Comparison of ENCODE assay signal across 17 cellular contexts in the genomic region with DNA sequence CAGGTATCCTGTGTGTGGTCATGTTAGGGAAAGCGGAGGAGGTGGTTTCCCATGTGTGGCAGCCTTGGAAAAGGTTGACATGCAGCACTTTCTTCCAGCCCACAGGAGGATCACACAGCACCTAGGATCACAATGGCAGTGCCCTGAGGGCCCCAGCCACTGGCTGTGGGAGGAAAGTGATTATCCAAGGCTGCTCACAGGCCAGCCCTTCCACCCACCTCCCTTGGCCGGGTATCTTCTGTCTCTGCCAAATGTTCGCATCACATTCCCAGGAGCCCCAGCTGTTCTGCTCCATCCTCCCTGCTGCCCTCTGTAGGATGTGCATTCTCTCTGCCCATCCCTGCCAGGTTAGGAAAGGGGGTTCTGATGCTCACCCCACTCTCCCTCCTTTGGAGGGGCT. TPM values are rescaled to one million over a fixed set of nuclear protein-coding genes. Genes with fewer than 3 reads are reported as not detected.
DNase-seq lines count a peak whose midpoint lies in the region; ATAC-seq and TF ChIP-seq lines count a peak whose summit lies in the region.
"Had no signal": no experiment of that assay in that cellular context is flagged by ENCODE, and none has a peak within 500 bp of the region (broad histone marks: within the 10 kb centered on the region; RNA-seq: fewer than 3 reads in every experiment).

No MANE protein-coding gene starts in this region.

- H3K36me3 Mint-ChIP-seq in nephron progenitor cell (ENCODE audit: low read depth): no peaks in the 10 kb centered on the region
- H3K36me3 Mint-ChIP-seq: stimulated activated naive B cell treated with anti-CD40 and anti-IgM and Interleukin-4, amounts not matched to agents 10 μg/mL and 1 μg/mL and 100 μg/mL, for 72 hours had no signal

- TF ChIP-seq CTCF in cardiac muscle cell (IDR thresholded peaks at IDR 0.05; ENCODE audit: low read depth, low read length) (peak; percentile 25), RWPE1 (conservative IDR thresholded peaks at IDR 0.05; ENCODE audit: low read depth) (no peak), fibroblast of mammary gland (conservative IDR thresholded peaks at IDR 0.05; ENCODE audit: control insufficient read depth, insufficient read depth, low read depth, low read length) (peak; percentile 19), nephron progenitor cell (IDR thresholded peaks at IDR 0.05) (no peak)

- H3K27ac ChIP-seq in cardiac muscle cell: no peak overlapping the region
- H3K27ac ChIP-seq in RWPE1: peak overlapping the region; percentile 53
- H3K27ac ChIP-seq: PC-9 had no signal

- DNase-seq in cardiac muscle cell (ENCODE audit: low read depth in 1 of 2, low spot score in 1 of 2): peak in 1 of 2 donors; percentile 35
- no peak for DNase-seq in left ventricle myocardium superior
- DNase-seq in RWPE1 (ENCODE audit: low spot score): no peak
- peak; percentile 52 for DNase-seq in fibroblast of mammary gland (ENCODE audit: low read depth)
- DNase-seq in superior temporal gyrus (ENCODE audit: extremely low spot score): peak; percentile 15
- DNase-seq in nephron progenitor cell: no peak
- no peak for DNase-seq in T-helper 1 cell
- DNase-seq: activated CD8-positive, alpha-beta T cell treated with anti-CD3 and anti-CD28 coated beads for 36 hours; activated naive CD4-positive, alpha-beta T cell treated with anti-CD3 and anti-CD28 coated beads for 36 hours; AML-193; KG1; NCI-H2029; stimulated activated CD4-positive, alpha-beta T cell treated with anti-CD3 and anti-CD28 coated beads, Interleukin-2, amount 100 ng/mL, for 48 hours; stimulated activated naive B cell treated with anti-CD40 and anti-IgM and Interleukin-4, amounts not matched to agents 10 μg/mL and 1 μg/mL and 100 μg/mL, for 72 hours had no signal

- ATAC-seq in left ventricle myocardium superior: no peak
- ATAC-seq in HG02840 (IDR thresholded peaks at IDR 0.05; ENCODE audit: low FRiP score, unreplicated experiment): no peak
- ATAC-seq: activated CD8-positive, alpha-beta T cell treated with anti-CD3 and anti-CD28 coated beads for 36 hours; stimulated activated naive B cell treated with anti-CD40 and anti-IgM and Interleukin-4, amounts not matched to agents 10 μg/mL and 1 μg/mL and 100 μg/mL, for 72 hours had no signal

- H3K36me3 ChIP-seq in cardiac muscle cell: no peaks in the 10 kb centered on the region

- no peak overlapping the region for H3K4me3 Mint-ChIP-seq in nephron progenitor cell
- H3K4me3 Mint-ChIP-seq: activated CD8-positive, alpha-beta T cell treated with anti-CD3 and anti-CD28 coated beads for 36 hours; activated naive CD4-positive, alpha-beta T cell treated with anti-CD3 and anti-CD28 coated beads for 36 hours; stimulated activated naive B cell treated with anti-CD40 and anti-IgM and Interleukin-4, amounts not matched to agents 10 μg/mL and 1 μg/mL and 100 μg/mL, for 72 hours had no signal

- H3K27me3 ChIP-seq in cardiac muscle cell: peaks cover 57% of the 10 kb centered on the region

- POLR2A ChIA-PET in RWPE1 (lab: Yijun Ruan, JAX; ENCODE audit: low non-redundant PET): no interaction called here

- H3K9me3 Mint-ChIP-seq in nephron progenitor cell: no peaks in the 10 kb centered on the region
- H3K9me3 Mint-ChIP-seq: activated CD8-positive, alpha-beta T cell treated with anti-CD3 and anti-CD28 coated beads for 36 hours; activated naive CD4-positive, alpha-beta T cell treated with anti-CD3 and anti-CD28 coated beads for 36 hours; stimulated activated naive B cell treated with anti-CD40 and anti-IgM and Interleukin-4, amounts not matched to agents 10 μg/mL and 1 μg/mL and 100 μg/mL, for 72 hours had no signal

- peaks cover 75% of the 10 kb centered on the region for H3K27me3 Mint-ChIP-seq in nephron progenitor cell (ENCODE audit: low read depth, poor library complexity)

- H3K27ac Mint-ChIP-seq in nephron progenitor cell: no peak overlapping the region
- H3K27ac Mint-ChIP-seq: activated CD8-positive, alpha-beta T cell treated with anti-CD3 and anti-CD28 coated beads for 36 hours; activated naive CD4-positive, alpha-beta T cell treated with anti-CD3 and anti-CD28 coated beads for 36 hours; stimulated activated naive B cell treated with anti-CD40 and anti-IgM and Interleukin-4, amounts not matched to agents 10 μg/mL and 1 μg/mL and 100 μg/mL, for 72 hours had no signal

- H3K4me3 ChIP-seq in cardiac muscle cell: no peak overlapping the region
- no peak overlapping the region for H3K4me3 ChIP-seq in fibroblast of mammary gland (ENCODE audit: control insufficient read depth, low read depth, low read length)
- H3K4me3 ChIP-seq: PC-9 had no signal

- intact Hi-C loops in left ventricle myocardium superior (cut with micrococcal nuclease): no loop called here

- H3K4me1 ChIP-seq in cardiac muscle cell (ENCODE audit: low read depth): no peaks in the 10 kb centered on the region

- H3K4me1 Mint-ChIP-seq in nephron progenitor cell: peaks cover 12% of the 10 kb centered on the region

- H3K9me3 ChIP-seq in cardiac muscle cell (ENCODE audit: low read depth): no peaks in the 10 kb centered on the region

- CTCF ChIA-PET in RWPE1 (lab: Yijun Ruan, JAX): interaction anchor here (0.6 to 1.2 kb wide), 4 partner anchors 13 to 58 kb away, joined by 3 to 5 read pairs (median 4); no protein-coding TSS in a partner anchor

RNA-seq across cellular contexts. Expression of a gene that starts 2.5 kb away (rescaled TPM):
- 0.07 and 1.8 TPM in 2 replicates for total RNA-seq in cardiac muscle cell
- 1.2 and 1.7 TPM in 2 replicates for polyA plus RNA-seq in cardiac muscle cell
- total RNA-seq in left ventricle myocardium superior: 9.6 TPM
- total RNA-seq: activated CD8-positive, alpha-beta T cell treated with anti-CD3 and anti-CD28 coated beads for 36 hours; T-helper 2 cell treated with Interferon-gamma antibody and Interleukin-4, amounts not matched to agents 100 ng/mL and 5 ng/mL, for 36 hours had no signal

RNA-seq across cellular contexts. Expression of a gene that starts 40.8 kb away (rescaled TPM):
- 31.0 and 32.0 TPM in 2 replicates for total RNA-seq in cardiac muscle cell
- 14.6 and 19.8 TPM in 2 replicates for polyA plus RNA-seq in cardiac muscle cell
- total RNA-seq in left ventricle myocardium superior: 3.3 TPM
- total RNA-seq: activated naive CD4-positive, alpha-beta T cell treated with anti-CD3 and anti-CD28 coated beads for 36 hours; T-helper 2 cell treated with Interferon-gamma antibody and Interleukin-4, amounts not matched to agents 100 ng/mL and 5 ng/mL, for 36 hours had no signal

RNA-seq across cellular contexts. Expression of a gene that starts 48.4 kb away (rescaled TPM):
- total RNA-seq in cardiac muscle cell (79.0 and 80.3 TPM in 2 replicates), left ventricle myocardium superior (7.8 TPM)
- polyA plus RNA-seq in cardiac muscle cell: 65.3 and 70.8 TPM in 2 replicates

RNA-seq across cellular contexts. Expression of a gene that starts 56.4 kb away (rescaled TPM):
- total RNA-seq in cardiac muscle cell (9.9 and 10.1 TPM in 2 replicates), left ventricle myocardium superior (13.2 TPM)
- polyA plus RNA-seq in cardiac muscle cell: 23.4 and 24.3 TPM in 2 replicates

RNA-seq across cellular contexts. Expression of a gene that starts 56.6 kb away (rescaled TPM):
- 63.9 and 100.0 TPM in 2 replicates for total RNA-seq in cardiac muscle cell
- 141 and 170 TPM in 2 replicates for polyA plus RNA-seq in cardiac muscle cell
- total RNA-seq in left ventricle myocardium superior: 79.8 TPM

Comparison
In these comparisons a context has a peak if more than half of its experiments do, and no peak if none do; other contexts are left out.
1. DNase-seq: peak in fibroblast of mammary gland (single experiment) and superior temporal gyrus (single experiment); none in left ventricle myocardium superior (single experiment), RWPE1 (single experiment), nephron progenitor cell (single experiment) and T-helper 1 cell (0 of 5).
2. CTCF ChIP-seq: peak in cardiac muscle cell (single experiment) and fibroblast of mammary gland (single experiment); none in RWPE1 (single experiment) and nephron progenitor cell (single experiment).